Comparison of ENCODE assay signal across 16 cellular contexts in the genomic region with DNA sequence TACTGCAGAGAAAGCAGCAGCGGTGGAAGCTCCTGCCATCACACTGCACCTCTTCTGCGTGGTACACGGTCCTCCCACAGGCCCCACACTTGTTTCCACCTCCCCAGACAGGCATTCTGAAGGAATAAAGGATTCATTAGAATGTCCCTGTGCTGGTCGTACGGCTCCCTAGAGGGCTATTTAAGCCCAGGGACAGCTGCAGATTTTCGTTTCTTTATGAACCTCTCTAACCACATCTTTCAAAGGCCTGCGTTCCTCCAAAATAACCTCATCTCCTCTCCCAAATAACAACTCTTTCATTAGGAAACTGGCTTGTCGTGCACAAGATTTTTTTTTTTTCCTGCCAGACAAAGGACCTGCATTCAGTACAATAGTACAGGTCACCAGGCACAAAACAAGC. TPM values are rescaled to one million over a fixed set of nuclear protein-coding genes. Genes with fewer than 3 reads are reported as not detected.
DNase-seq lines count a peak whose midpoint lies in the region; ATAC-seq and TF ChIP-seq lines count a peak whose summit lies in the region.
"Had no signal": no experiment of that assay in that cellular context is flagged by ENCODE, and none has a peak within 500 bp of the region (broad histone marks: within the 10 kb centered on the region; RNA-seq: fewer than 3 reads in every experiment).

No MANE protein-coding gene starts in this region.

- CTCF ChIA-PET in CD8-positive, alpha-beta T cell (lab: Charles Lee) = no interaction called here

- H3K4me1 ChIP-seq in endodermal cell (ENCODE audit: control insufficient read depth, insufficient read depth, low read length) (no peaks in the 10 kb centered on the region), ovary (ENCODE audit: insufficient read depth) (peaks cover 1% of the 10 kb centered on the region)
- H3K4me1 ChIP-seq in CD8-positive, alpha-beta T cell (ENCODE audit: insufficient read depth, low read length) = no peaks in the 10 kb centered on the region

- DNase-seq in GM03348 (ENCODE audit: low spot score) (peak; percentile 25), NCI-H2227 treated with DMSO at 0.1 percent for 48 hours (lab: John Stamatoyannopoulos, UW) (peak; percentile 75), endodermal cell (no peak), osteocyte (ENCODE audit: extremely low spot score, unreplicated experiment) (no peak), substantia nigra (lab: John Stamatoyannopoulos, UW) (no peak), NCI-H2081 treated with DMSO at 0.1 percent for 48 hours (lab: John Stamatoyannopoulos, UW) (no peak), ovary (no peak)
- no peak for DNase-seq in CD8-positive, alpha-beta T cell
- DNase-seq: activated CD4-positive, alpha-beta memory T cell treated with anti-CD3 and anti-CD28 coated beads for 36 hours; activated effector memory CD4-positive, alpha-beta T cell treated with Interleukin-2 at 50 U/mL for 16 hours; CD4-positive, CD25-positive, alpha-beta regulatory T cell; hippocampal formation; NCI-H1930; stomach; T-helper 2 cell had no signal

- H3K4me3 ChIP-seq in endodermal cell (ENCODE audit: low read length) (no peak overlapping the region), ovary (no peak overlapping the region)
- H3K4me3 ChIP-seq in CD8-positive, alpha-beta T cell (ENCODE audit: low read depth, low read length) = no peak overlapping the region
- H3K4me3 ChIP-seq: stomach had no signal

- POLR2A ChIA-PET in CD8-positive, alpha-beta T cell (lab: Charles Lee) = no interaction called here

- no peak for TF ChIP-seq POLR2A in ovary (IDR thresholded peaks at IDR 0.05)

- 70 to 75% methylated on average over 7 to 8 of the region's 8 CpGs for WGBS in endodermal cell (ENCODE audit: insufficient coverage in 1 of 2, insufficient read length in 1 of 2), 2 experiments
- WGBS in ovary, 3 donors = 80 to 84% (median 83%) methylated on average over 8 of the region's 8 CpGs

- H3K9me3 ChIP-seq in endodermal cell (ENCODE audit: control insufficient read depth, low read length) (no peaks in the 10 kb centered on the region), ovary (no peaks in the 10 kb centered on the region)
- no peaks in the 10 kb centered on the region for H3K9me3 ChIP-seq in CD8-positive, alpha-beta T cell (ENCODE audit: low read length)
- H3K9me3 ChIP-seq: stomach had no signal

- H3K27me3 ChIP-seq in endodermal cell (ENCODE audit: control insufficient read depth, insufficient read depth, low read length, poor library complexity, severe bottlenecking) (no peaks in the 10 kb centered on the region), ovary (no peaks in the 10 kb centered on the region)
- no peaks in the 10 kb centered on the region for H3K27me3 ChIP-seq in CD8-positive, alpha-beta T cell (ENCODE audit: insufficient read depth, low read length)
- H3K27me3 ChIP-seq: stomach had no signal

- H3K9me3 Mint-ChIP-seq in endodermal cell (no peaks in the 10 kb centered on the region), osteocyte (ENCODE audit: unreplicated experiment) (no peaks in the 10 kb centered on the region)
- no peaks in the 10 kb centered on the region for H3K9me3 Mint-ChIP-seq in CD8-positive, alpha-beta T cell
- H3K9me3 Mint-ChIP-seq: activated CD4-positive, alpha-beta memory T cell treated with anti-CD3 and anti-CD28 coated beads for 36 hours had no signal

- H3K27ac Mint-ChIP-seq in endodermal cell = no peak overlapping the region
- H3K27ac Mint-ChIP-seq in osteocyte (ENCODE audit: unreplicated experiment) = peak overlapping the region; percentile 87
- no peak overlapping the region for H3K27ac Mint-ChIP-seq in CD8-positive, alpha-beta T cell
- H3K27ac Mint-ChIP-seq: activated CD4-positive, alpha-beta memory T cell treated with anti-CD3 and anti-CD28 coated beads for 36 hours; CD4-positive, CD25-positive, alpha-beta regulatory T cell had no signal

- TF ChIP-seq CTCF in endodermal cell (conservative IDR thresholded peaks at IDR 0.05) = no peak
- no peak for TF ChIP-seq CTCF in osteocyte (IDR thresholded peaks at IDR 0.05)
- no peak for TF ChIP-seq CTCF in CD8-positive, alpha-beta T cell (IDR thresholded peaks at IDR 0.05)
- TF ChIP-seq CTCF in ovary (IDR thresholded peaks at IDR 0.05) = no peak

- H3K4me3 Mint-ChIP-seq in endodermal cell (no peak overlapping the region), osteocyte (ENCODE audit: unreplicated experiment) (no peak overlapping the region)
- no peak overlapping the region for H3K4me3 Mint-ChIP-seq in CD8-positive, alpha-beta T cell
- H3K4me3 Mint-ChIP-seq: activated CD4-positive, alpha-beta memory T cell treated with anti-CD3 and anti-CD28 coated beads for 36 hours; CD4-positive, CD25-positive, alpha-beta regulatory T cell had no signal

- no peak for TF ChIP-seq EP300 in ovary (IDR thresholded peaks at IDR 0.05)

- H3K9ac ChIP-seq in endodermal cell (ENCODE audit: extremely low read depth, low read length, poor library complexity, severe bottlenecking) = no peak overlapping the region

- H3K27ac ChIP-seq in endodermal cell (ENCODE audit: low read depth, low read length) = peak overlapping the region; percentile 98
- H3K27ac ChIP-seq in substantia nigra (ENCODE audit: low read depth, low read length, poor library complexity, severe bottlenecking) = no peak overlapping the region
- H3K27ac ChIP-seq in CD8-positive, alpha-beta T cell (ENCODE audit: low read depth, low read length) = no peak overlapping the region
- H3K27ac ChIP-seq in ovary = no peak overlapping the region

- no peaks in the 10 kb centered on the region for H3K27me3 Mint-ChIP-seq in endodermal cell (ENCODE audit: insufficient read depth)
- no peaks in the 10 kb centered on the region for H3K27me3 Mint-ChIP-seq in osteocyte (ENCODE audit: unreplicated experiment)
- peaks cover 11% of the 10 kb centered on the region for H3K27me3 Mint-ChIP-seq in CD8-positive, alpha-beta T cell (ENCODE audit: low read depth)

- ATAC-seq in CD8-positive, alpha-beta T cell = no peak
- ATAC-seq: Panc1 had no signal

- peaks cover 23% of the 10 kb centered on the region for H3K36me3 Mint-ChIP-seq in endodermal cell (ENCODE audit: low read depth)
- H3K36me3 Mint-ChIP-seq in osteocyte (ENCODE audit: unreplicated experiment) = peaks cover 11% of the 10 kb centered on the region
- H3K36me3 Mint-ChIP-seq in CD8-positive, alpha-beta T cell = no peaks in the 10 kb centered on the region
- H3K36me3 Mint-ChIP-seq: activated CD4-positive, alpha-beta memory T cell treated with anti-CD3 and anti-CD28 coated beads for 36 hours; CD4-positive, CD25-positive, alpha-beta regulatory T cell had no signal

- H3K36me3 ChIP-seq in endodermal cell (ENCODE audit: control insufficient read depth, insufficient read depth, low read length) (peaks cover 6% of the 10 kb centered on the region), ovary (no peaks in the 10 kb centered on the region)
- no peaks in the 10 kb centered on the region for H3K36me3 ChIP-seq in CD8-positive, alpha-beta T cell (ENCODE audit: insufficient read depth, low read length)

- intact Hi-C loops in CD8-positive, alpha-beta T cell (cut with DNase I, micrococcal nuclease) = no loop called here
- intact Hi-C loops in ovary (cut with DNase I) = no loop called here

- H3K4me1 Mint-ChIP-seq in endodermal cell (no peaks in the 10 kb centered on the region), osteocyte (ENCODE audit: unreplicated experiment) (peaks cover 43% of the 10 kb centered on the region)
- H3K4me1 Mint-ChIP-seq in CD8-positive, alpha-beta T cell (ENCODE audit: low read depth) = no peaks in the 10 kb centered on the region

RNA-seq across cellular contexts. Expression of a gene that starts 12.7 kb away (rescaled TPM):
- total RNA-seq in endodermal cell (100 to 1,000 TPM in 1 of 2 donors, 10 to 100 TPM in 1; 74.7 to 121 TPM), osteocyte (50.4 and 53.7 TPM in 2 replicates), ovary (10 to 100 TPM in 6 of 7 donors, 1 to 10 TPM in 1; 7.8 to 22.3 (median 11.8) TPM)
- polyA plus RNA-seq in endodermal cell (2013, experiment 1 of 2) = 266 TPM
- 273 TPM for polyA plus RNA-seq in endodermal cell (2013, experiment 2 of 2)
- not detected for total RNA-seq in CD8-positive, alpha-beta T cell
- polyA plus RNA-seq in ovary = 10 to 100 TPM; 48.2 to 64.5 TPM
- total RNA-seq: CD4-positive, CD25-positive, alpha-beta regulatory T cell had no signal

Comparison
In these comparisons a context has a peak if more than half of its experiments do, and no peak if none do; other contexts are left out.
1. DNase-seq: peak in GM03348 (single experiment) and NCI-H2227 treated with DMSO at 0.1 percent for 48 hours (single experiment); none in endodermal cell (single experiment), osteocyte (single experiment), substantia nigra (0 of 49), CD8-positive, alpha-beta T cell (0 of 7), NCI-H2081 treated with DMSO at 0.1 percent for 48 hours (single experiment) and ovary (0 of 5).
2. RNA of a gene that starts 12.7 kb away (total RNA-seq): 74.7 to 121 TPM in endodermal cell, 50.4 to 53.7 TPM in osteocyte and 7.8 to 22.3 TPM in ovary; not detected in CD8-positive, alpha-beta T cell; every median in the first group is over 4 times any median in the second.